Comparison of ENCODE assay signal across 24 cellular contexts in the genomic region with DNA sequence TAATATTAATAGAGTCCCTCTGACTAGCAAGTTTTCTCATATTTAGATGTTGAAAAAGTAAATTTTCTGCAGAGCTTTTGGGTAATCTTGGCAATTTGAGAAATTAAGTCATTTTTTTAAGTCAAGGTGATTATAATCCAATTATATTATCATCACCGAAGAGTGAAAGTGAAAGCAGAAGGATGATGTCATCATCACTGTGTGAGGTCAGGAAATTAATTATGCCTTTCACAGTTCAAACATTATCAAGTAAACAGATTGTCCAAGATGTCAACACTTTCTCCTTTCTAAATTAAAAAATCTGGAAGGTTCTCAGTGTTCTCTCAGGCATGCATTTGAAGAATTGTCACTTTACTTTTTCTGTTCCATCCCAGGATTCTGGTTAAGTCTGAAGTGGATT.
"Had no signal": no experiment of that assay in that cellular context is flagged by ENCODE, and none has a peak within 500 bp of the region (broad histone marks: within the 10 kb centered on the region; RNA-seq: fewer than 3 reads in every experiment).

No MANE protein-coding gene starts in this region.

- H3K27me3 ChIP-seq: brain microvascular endothelial cell, dorsolateral prefrontal cortex, gastroesophageal sphincter, testis had no signal

- H3K36me3 ChIP-seq: brain microvascular endothelial cell, gastroesophageal sphincter, left ventricle myocardium inferior had no signal

- H3K27ac Mint-ChIP-seq: activated naive CD4-positive, alpha-beta T cell treated with anti-CD3 and anti-CD28 coated beads for 36 hours; endodermal cell; immature natural killer cell; memory B cell; naive B cell; stimulated activated effector memory CD8-positive, alpha-beta T cell treated with anti-CD3 and anti-CD28 coated beads, Interleukin-12 subunit alpha, Interleukin-12 subunit beta, amount 100 ng/mL, for 72 hours; type B pancreatic cell had no signal

- H3K9me3 ChIP-seq: psoas muscle, testis had no signal

- ATAC-seq: activated T-cell treated with anti-CD3 and anti-CD28 coated beads, Interleukin-2, amount 50 U/mL, for 4 hours; gastroesophageal sphincter; psoas muscle; sciatic nerve; stimulated activated effector memory CD8-positive, alpha-beta T cell treated with anti-CD3 and anti-CD28 coated beads, Interleukin-12 subunit alpha, Interleukin-12 subunit beta, amount 100 ng/mL, for 72 hours had no signal

- H3K4me1 Mint-ChIP-seq: endodermal cell; immature natural killer cell; memory B cell; naive B cell; neural crest cell; stimulated activated effector memory CD8-positive, alpha-beta T cell treated with anti-CD3 and anti-CD28 coated beads, Interleukin-12 subunit alpha, Interleukin-12 subunit beta, amount 100 ng/mL, for 72 hours had no signal

- H3K27me3 Mint-ChIP-seq: naive B cell, type B pancreatic cell had no signal

- H3K4me3 ChIP-seq: dorsolateral prefrontal cortex, gastroesophageal sphincter, left ventricle myocardium inferior, psoas muscle, testis had no signal

- DNase-seq: activated CD4-positive, alpha-beta T cell treated with anti-CD3 and anti-CD28 coated beads, Interleukin-2, amount 50 U/mL, for 1 hour; activated CD4-positive, CD25-positive, alpha-beta regulatory T cell treated with anti-CD3 and anti-CD28 coated beads, Interleukin-2, amount 50 U/mL, for 72 hours; activated CD8-positive, alpha-beta memory T cell treated with anti-CD3 and anti-CD28 coated beads, Interleukin-2, amount 50 U/mL, for 4 hours; activated naive CD4-positive, alpha-beta T cell treated with anti-CD3 and anti-CD28 coated beads for 36 hours; activated T-cell treated with anti-CD3 and anti-CD28 coated beads, Interleukin-2, amount 50 U/mL, for 4 hours; anterior cingulate cortex; brain microvascular endothelial cell; central memory CD4-positive, alpha-beta T cell; dorsolateral prefrontal cortex; endodermal cell; immature natural killer cell; kidney glomerular epithelial cell; left ventricle myocardium inferior; naive B cell; psoas muscle; stimulated activated CD4-positive, alpha-beta T cell treated with anti-CD3 and anti-CD28 coated beads, Interleukin-4, amount 100 ng/mL, for 24 hours; T1000; testis had no signal

- H3K4me1 ChIP-seq: gastroesophageal sphincter, left ventricle myocardium inferior, psoas muscle, testis had no signal

- H3K9me3 Mint-ChIP-seq: neural crest cell, type B pancreatic cell had no signal

- H3K27ac ChIP-seq: brain microvascular endothelial cell, dorsolateral prefrontal cortex, gastroesophageal sphincter, left ventricle myocardium inferior, psoas muscle, testis had no signal

- H3K36me3 Mint-ChIP-seq: immature natural killer cell; memory B cell; naive B cell; stimulated activated effector memory CD8-positive, alpha-beta T cell treated with anti-CD3 and anti-CD28 coated beads, Interleukin-12 subunit alpha, Interleukin-12 subunit beta, amount 100 ng/mL, for 72 hours; type B pancreatic cell had no signal

- H3K4me3 Mint-ChIP-seq: activated naive CD4-positive, alpha-beta T cell treated with anti-CD3 and anti-CD28 coated beads for 36 hours; activated T-cell treated with anti-CD3 and anti-CD28 coated beads, Interleukin-2, amount 50 U/mL, for 4 hours; endodermal cell; immature natural killer cell; memory B cell; naive B cell; neural crest cell; stimulated activated effector memory CD8-positive, alpha-beta T cell treated with anti-CD3 and anti-CD28 coated beads, Interleukin-12 subunit alpha, Interleukin-12 subunit beta, amount 100 ng/mL, for 72 hours; type B pancreatic cell had no signal
